Comparison of ENCODE assay signal across 23 cellular contexts in the genomic region with DNA sequence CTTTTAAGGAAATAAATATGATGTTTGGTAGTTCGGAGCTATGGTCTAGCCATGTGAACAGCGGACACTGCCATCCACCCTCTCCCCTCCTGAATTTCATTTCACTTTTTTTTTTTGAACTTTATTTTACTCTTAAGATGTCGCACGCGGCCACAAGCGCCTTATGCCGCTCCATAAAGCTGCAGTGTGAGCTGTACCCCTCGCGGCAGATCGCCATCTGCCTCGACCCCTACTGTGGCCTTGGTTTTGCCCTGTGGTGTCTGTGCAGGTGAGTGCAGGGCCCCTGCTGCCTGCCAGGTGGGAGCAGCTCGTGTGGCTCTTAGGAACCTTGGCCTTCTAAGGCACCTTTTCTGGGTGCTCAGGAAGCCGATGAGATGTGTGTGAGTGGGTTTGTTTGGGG. TPM values are rescaled to one million over a fixed set of nuclear protein-coding genes. Genes with fewer than 3 reads are reported as not detected.
A peak's percentile ranks its signal among the peaks of the same experiment; 100 is the strongest.
DNase-seq lines count a peak whose midpoint lies in the region; ATAC-seq and TF ChIP-seq lines count a peak whose summit lies in the region.
"Had no signal": no experiment of that assay in that cellular context is flagged by ENCODE, and none has a peak within 500 bp of the region (broad histone marks: within the 10 kb centered on the region; RNA-seq: fewer than 3 reads in every experiment).

No MANE protein-coding gene starts in this region.

- H3K27ac Mint-ChIP-seq in activated CD8-positive, alpha-beta T cell treated with anti-CD3 and anti-CD28 coated beads, Interleukin-2, amount 10 ng/mL, durations not matched to agents 7 days and 5 days, result no peak overlapping the region
- H3K27ac Mint-ChIP-seq in activated CD8-positive, alpha-beta T cell treated with anti-CD3 and anti-CD28 coated beads for 36 hours, result no peak overlapping the region
- H3K27ac Mint-ChIP-seq in immature natural killer cell, result peak overlapping the region; percentile 24 to 85 (median 74)

- CTCF ChIA-PET in activated CD8-positive, alpha-beta T cell treated with anti-CD3 and anti-CD28 coated beads, Interleukin-2, amount 10 ng/mL, durations not matched to agents 7 days and 5 days (lab: Charles Lee), result interaction anchor here (1.4 kb wide), 1 partner anchor 80 kb away, joined by 4 read pairs; no protein-coding TSS in a partner anchor
- CTCF ChIA-PET in activated CD8-positive, alpha-beta T cell treated with anti-CD3 and anti-CD28 coated beads for 36 hours (lab: Charles Lee), result no interaction called here
- CTCF ChIA-PET in A673 (lab: Charles Lee), result no interaction called here

- H3K4me1 ChIP-seq in right cardiac atrium (ENCODE audit: control insufficient read depth, insufficient read depth, low read length) (peaks cover 2% of the 10 kb centered on the region), left ventricle myocardium inferior (peaks cover 29% of the 10 kb centered on the region), A673 (ENCODE audit: insufficient read depth, low read length, poor library complexity, severe bottlenecking) (no peaks in the 10 kb centered on the region)
- H3K4me1 ChIP-seq: BE2C had no signal

- H3K36me3 ChIP-seq in left ventricle myocardium inferior, result peaks cover 85% of the 10 kb centered on the region
- H3K36me3 ChIP-seq in A673 (ENCODE audit: insufficient read depth, low read length, poor library complexity, severe bottlenecking), result peaks cover 4% of the 10 kb centered on the region

- H3K9me3 Mint-ChIP-seq in activated CD8-positive, alpha-beta T cell treated with anti-CD3 and anti-CD28 coated beads, Interleukin-2, amount 10 ng/mL, durations not matched to agents 7 days and 5 days (ENCODE audit: insufficient read depth), result no peaks in the 10 kb centered on the region
- H3K9me3 Mint-ChIP-seq in activated CD8-positive, alpha-beta T cell treated with anti-CD3 and anti-CD28 coated beads for 36 hours, result no peaks in the 10 kb centered on the region
- H3K9me3 Mint-ChIP-seq in immature natural killer cell, result no peaks in the 10 kb centered on the region
- H3K9me3 Mint-ChIP-seq: CD4-positive, CD25-positive, alpha-beta regulatory T cell had no signal

- no peak for ATAC-seq in activated CD8-positive, alpha-beta T cell treated with anti-CD3 and anti-CD28 coated beads, Interleukin-2, amount 10 ng/mL, durations not matched to agents 7 days and 5 days
- no peak for ATAC-seq in activated CD8-positive, alpha-beta T cell treated with anti-CD3 and anti-CD28 coated beads for 36 hours
- ATAC-seq in right cardiac atrium (no peak), GM21526 (IDR thresholded peaks at IDR 0.05; ENCODE audit: low FRiP score, unreplicated experiment) (no peak)
- ATAC-seq: HepG2 had no signal

- peaks cover 60% of the 10 kb centered on the region for H3K4me1 Mint-ChIP-seq in activated CD8-positive, alpha-beta T cell treated with anti-CD3 and anti-CD28 coated beads, Interleukin-2, amount 10 ng/mL, durations not matched to agents 7 days and 5 days (ENCODE audit: low read depth)
- peaks cover 77% of the 10 kb centered on the region for H3K4me1 Mint-ChIP-seq in activated CD8-positive, alpha-beta T cell treated with anti-CD3 and anti-CD28 coated beads for 36 hours (ENCODE audit: low read depth)
- peaks cover 65 to 70% of the 10 kb centered on the region in 2 donors for H3K4me1 Mint-ChIP-seq in immature natural killer cell

- intact Hi-C loops in activated CD8-positive, alpha-beta T cell treated with anti-CD3 and anti-CD28 coated beads for 36 hours (cut with micrococcal nuclease), result no loop called here
- intact Hi-C loops in right cardiac atrium (cut with DNase I) (no loop called here), left ventricle myocardium inferior (cut with micrococcal nuclease) (no loop called here), A673 (cut with micrococcal nuclease; ENCODE audit: unreplicated experiment) (no loop called here)

- peaks cover 72% of the 10 kb centered on the region for H3K36me3 Mint-ChIP-seq in activated CD8-positive, alpha-beta T cell treated with anti-CD3 and anti-CD28 coated beads, Interleukin-2, amount 10 ng/mL, durations not matched to agents 7 days and 5 days (ENCODE audit: low read depth)
- peaks cover 42% of the 10 kb centered on the region for H3K36me3 Mint-ChIP-seq in activated CD8-positive, alpha-beta T cell treated with anti-CD3 and anti-CD28 coated beads for 36 hours (ENCODE audit: low read depth)
- H3K36me3 Mint-ChIP-seq in immature natural killer cell, result peaks cover 39 to 68% (median 65%) of the 10 kb centered on the region in 3 donors

- TF ChIP-seq CTCF in activated CD8-positive, alpha-beta T cell treated with anti-CD3 and anti-CD28 coated beads for 36 hours (IDR thresholded peaks at IDR 0.05), result no peak
- TF ChIP-seq CTCF in left ventricle myocardium inferior (IDR thresholded peaks at IDR 0.05; ENCODE audit: borderline replicate concordance) (no peak), A673 (conservative IDR thresholded peaks at IDR 0.05; ENCODE audit: low read depth, low read length) (no peak)

- BruUV-seq in A673 (replicated peaks; lab: Mats Ljungman, UMichigan), result no TSS peak

- POLR2A ChIA-PET in activated CD8-positive, alpha-beta T cell treated with anti-CD3 and anti-CD28 coated beads, Interleukin-2, amount 10 ng/mL, durations not matched to agents 7 days and 5 days (lab: Charles Lee), result no interaction called here
- POLR2A ChIA-PET in activated CD8-positive, alpha-beta T cell treated with anti-CD3 and anti-CD28 coated beads for 36 hours (lab: Charles Lee), result no interaction called here
- POLR2A ChIA-PET in A673 (lab: Charles Lee; ENCODE audit: low non-redundant PET), result interaction anchor here (0.7 kb wide), 1 partner anchor 244 kb away, joined by 3 read pairs; no protein-coding TSS in a partner anchor

- peak; percentile 15 for DNase-seq in activated CD8-positive, alpha-beta T cell treated with anti-CD3 and anti-CD28 coated beads, Interleukin-2, amount 10 ng/mL, durations not matched to agents 7 days and 5 days
- no peak for DNase-seq in activated CD8-positive, alpha-beta T cell treated with anti-CD3 and anti-CD28 coated beads for 36 hours
- no peak for DNase-seq in right cardiac atrium
- DNase-seq in left ventricle myocardium inferior, result no peak
- no peak for DNase-seq in immature natural killer cell
- no peak for DNase-seq in A673 (ENCODE audit: low spot score)
- no peak for DNase-seq in AG08395 (ENCODE audit: low spot score)
- DNase-seq: 8988T; BE2C; CD4-positive, CD25-positive, alpha-beta regulatory T cell; DMS79; NCI-H1417; NCI-H187; NCI-H2107; NCI-H510A; NCI-H748 treated with DMSO at 0.1 percent for 48 hours; Right ventricle myocardium superior had no signal

- 95% methylated on average over 13 of the region's 13 CpGs for WGBS in right cardiac atrium

- H3K27me3 ChIP-seq in right cardiac atrium (ENCODE audit: control insufficient read depth, insufficient read depth) (no peaks in the 10 kb centered on the region), left ventricle myocardium inferior (ENCODE audit: low read depth) (no peaks in the 10 kb centered on the region), A673 (replicated peaks; ENCODE audit: insufficient read depth, low read depth, low read length, poor library complexity) (no peaks in the 10 kb centered on the region)
- H3K27me3 ChIP-seq: BE2C had no signal

- H3K9me3 ChIP-seq in right cardiac atrium (ENCODE audit: control insufficient read depth, low read length) (no peaks in the 10 kb centered on the region), left ventricle myocardium inferior (replicated peaks) (no peaks in the 10 kb centered on the region), A673 (ENCODE audit: low read depth, low read length, poor library complexity, severe bottlenecking) (no peaks in the 10 kb centered on the region)
- H3K9me3 ChIP-seq: BE2C had no signal

- no peaks in the 10 kb centered on the region for H3K27me3 Mint-ChIP-seq in activated CD8-positive, alpha-beta T cell treated with anti-CD3 and anti-CD28 coated beads, Interleukin-2, amount 10 ng/mL, durations not matched to agents 7 days and 5 days (ENCODE audit: low read depth)
- no peaks in the 10 kb centered on the region for H3K27me3 Mint-ChIP-seq in activated CD8-positive, alpha-beta T cell treated with anti-CD3 and anti-CD28 coated beads for 36 hours
- H3K27me3 Mint-ChIP-seq in immature natural killer cell (ENCODE audit: low read depth in 3 of 3), result peaks cover 2 to 23% (median 5%) of the 10 kb centered on the region in 3 donors
- H3K27me3 Mint-ChIP-seq: CD4-positive, CD25-positive, alpha-beta regulatory T cell had no signal

- no peak overlapping the region for H3K4me3 Mint-ChIP-seq in activated CD8-positive, alpha-beta T cell treated with anti-CD3 and anti-CD28 coated beads, Interleukin-2, amount 10 ng/mL, durations not matched to agents 7 days and 5 days
- H3K4me3 Mint-ChIP-seq in activated CD8-positive, alpha-beta T cell treated with anti-CD3 and anti-CD28 coated beads for 36 hours, result no peak overlapping the region
- peak overlapping the region in 1 of 5 donors; percentile 4 for H3K4me3 Mint-ChIP-seq in immature natural killer cell

- no peak overlapping the region for H3K4me3 ChIP-seq in right cardiac atrium (ENCODE audit: low read length)
- no peak overlapping the region for H3K4me3 ChIP-seq in left ventricle myocardium inferior
- H3K4me3 ChIP-seq in A673 (ENCODE audit: low read depth, low read length, poor library complexity, severe bottlenecking), result no peak overlapping the region

- peak overlapping the region; percentile 2 for H3K27ac ChIP-seq in right cardiac atrium (ENCODE audit: low read length)
- no peak overlapping the region for H3K27ac ChIP-seq in left ventricle myocardium inferior (replicated peaks)
- H3K27ac ChIP-seq in A673 (ENCODE audit: low read depth, low read length, poor library complexity, severe bottlenecking), result no peak overlapping the region
- H3K27ac ChIP-seq: KMS-11 had no signal

RNA-seq across cellular contexts. Expression of gene S100B, which starts 48.1 kb away (rescaled TPM):
- 1 to 10 TPM; 8.5 to 9.5 TPM for total RNA-seq in activated CD8-positive, alpha-beta T cell treated with anti-CD3 and anti-CD28 coated beads, Interleukin-2, amount 10 ng/mL, durations not matched to agents 7 days and 5 days
- 1 to 10 TPM; 2.7 to 3.0 TPM for total RNA-seq in activated CD8-positive, alpha-beta T cell treated with anti-CD3 and anti-CD28 coated beads for 36 hours
- 10 to 100 TPM in 2 of 4 donors, 1 to 10 TPM in 2; 7.1 to 12.0 (median 9.8) TPM for total RNA-seq in right cardiac atrium
- polyA plus RNA-seq in right cardiac atrium, result 36.3 TPM
- total RNA-seq in left ventricle myocardium inferior, result 2.8 TPM
- polyA plus RNA-seq in immature natural killer cell, result 100 to 1,000 TPM in 1 of 3 donors, 10 to 100 TPM in 2; 12.6 to 138 (median 67.6) TPM
- not detected in 2 replicates for total RNA-seq in A673 (2021)
- total RNA-seq: CD4-positive, CD25-positive, alpha-beta regulatory T cell; H4; HepG2; M059J; OCI-LY7 had no signal
- polyA plus RNA-seq: HepG2 had no signal

Comparison
In these comparisons a context has a peak if more than half of its experiments do, and no peak if none do; other contexts are left out.
1. H3K27ac Mint-ChIP-seq: peak in immature natural killer cell (6 of 6); none in activated CD8-positive, alpha-beta T cell treated with anti-CD3 and anti-CD28 coated beads, Interleukin-2, amount 10 ng/mL, durations not matched to agents 7 days and 5 days (single experiment) and activated CD8-positive, alpha-beta T cell treated with anti-CD3 and anti-CD28 coated beads for 36 hours (single experiment).